ENCODE assay signal across 10 cellular contexts in genomic region chr6:3355011-3355357, GRCh38.
DNase-seq lines count a peak whose midpoint lies in the region; ATAC-seq and TF ChIP-seq lines count a peak whose summit lies in the region.
"Had no signal": no experiment of that assay in that cellular context is flagged by ENCODE, and none has a peak within 500 bp of the region (broad histone marks: within the 10 kb centered on the region; RNA-seq: fewer than 3 reads in every experiment).

No MANE protein-coding gene starts in this region.

- no peak for DNase-seq in CD4-positive, CD25-positive, alpha-beta regulatory T cell
- DNase-seq in SJSA1 (ENCODE audit: low read depth in 1 of 2, low spot score in 2 of 2) = no peak
- no peak for DNase-seq in glutamatergic neuron
- no peak for DNase-seq in RPMI8226
- DNase-seq in AG08395 (ENCODE audit: low spot score) = no peak
- DNase-seq in T-helper 2 cell = no peak
- DNase-seq: activated CD8-positive, alpha-beta memory T cell treated with anti-CD3 and anti-CD28 coated beads, Interleukin-2, amount 10 ng/mL, durations not matched to agents 7 days and 5 days; Right ventricle myocardium superior had no signal

- H3K27me3 ChIP-seq in CD4-positive, CD25-positive, alpha-beta regulatory T cell (ENCODE audit: control insufficient read depth, insufficient read depth, low read length) = peaks cover 2% of the 10 kb centered on the region
- no peaks in the 10 kb centered on the region for H3K27me3 ChIP-seq in SJSA1 (replicated peaks)
- no peaks in the 10 kb centered on the region for H3K27me3 ChIP-seq in rectal smooth muscle tissue (ENCODE audit: control insufficient read depth, insufficient read depth, low read length)

- H3K27ac Mint-ChIP-seq in CD4-positive, CD25-positive, alpha-beta regulatory T cell = peak overlapping the region; percentile 82 to 94 (median 89)
- H3K27ac Mint-ChIP-seq in glutamatergic neuron (ENCODE audit: unreplicated experiment) = peak overlapping the region; percentile 97
- H3K27ac Mint-ChIP-seq: activated CD8-positive, alpha-beta memory T cell treated with anti-CD3 and anti-CD28 coated beads, Interleukin-2, amount 10 ng/mL, durations not matched to agents 7 days and 5 days had no signal

- no peak overlapping the region for H3K4me3 ChIP-seq in CD4-positive, CD25-positive, alpha-beta regulatory T cell (ENCODE audit: low read depth, low read length)
- no peak overlapping the region for H3K4me3 ChIP-seq in SJSA1
- no peak overlapping the region for H3K4me3 ChIP-seq in rectal smooth muscle tissue (ENCODE audit: low read length)

- no peaks in the 10 kb centered on the region for H3K9me3 ChIP-seq in CD4-positive, CD25-positive, alpha-beta regulatory T cell (ENCODE audit: control insufficient read depth in 2 of 2, low read length in 2 of 2)
- H3K9me3 ChIP-seq in SJSA1 (replicated peaks) = no peaks in the 10 kb centered on the region; the same call in 1 of the 2 replicates

- peaks cover 0 to 1% (median 0%) of the 10 kb centered on the region in 7 donors for H3K9me3 Mint-ChIP-seq in CD4-positive, CD25-positive, alpha-beta regulatory T cell
- H3K9me3 Mint-ChIP-seq in glutamatergic neuron (ENCODE audit: unreplicated experiment) = peaks cover 16% of the 10 kb centered on the region

- TF ChIP-seq CTCF in glutamatergic neuron (IDR thresholded peaks at IDR 0.05; ENCODE audit: partially characterized antibody, unreplicated experiment) = no peak

- no peak overlapping the region for H3K9ac ChIP-seq in rectal smooth muscle tissue (ENCODE audit: low read length)

- peak overlapping the region; percentile 77 for H3K27ac ChIP-seq in CD4-positive, CD25-positive, alpha-beta regulatory T cell (ENCODE audit: insufficient read depth, low read length, poor library complexity, severe bottlenecking)
- H3K27ac ChIP-seq in SJSA1 (peak overlapping the region; percentile 62; the same call in 1 of the 2 replicates), rectal smooth muscle tissue (ENCODE audit: low read depth, low read length) (peak overlapping the region; percentile 97)

- H3K36me3 Mint-ChIP-seq in CD4-positive, CD25-positive, alpha-beta regulatory T cell = no peaks in the 10 kb centered on the region
- H3K36me3 Mint-ChIP-seq in glutamatergic neuron (ENCODE audit: unreplicated experiment) = no peaks in the 10 kb centered on the region
- H3K36me3 Mint-ChIP-seq: activated CD8-positive, alpha-beta memory T cell treated with anti-CD3 and anti-CD28 coated beads, Interleukin-2, amount 10 ng/mL, durations not matched to agents 7 days and 5 days had no signal

- peaks cover 10% of the 10 kb centered on the region for H3K27me3 Mint-ChIP-seq in CD4-positive, CD25-positive, alpha-beta regulatory T cell
- H3K27me3 Mint-ChIP-seq in glutamatergic neuron (ENCODE audit: unreplicated experiment) = peaks cover 13% of the 10 kb centered on the region

- H3K4me1 Mint-ChIP-seq in CD4-positive, CD25-positive, alpha-beta regulatory T cell = peaks cover 20 to 49% (median 31%) of the 10 kb centered on the region in 4 donors
- H3K4me1 Mint-ChIP-seq in glutamatergic neuron (ENCODE audit: low read depth, unreplicated experiment) = peaks cover 86% of the 10 kb centered on the region

- no peak for ATAC-seq in CD4-positive, CD25-positive, alpha-beta regulatory T cell (ENCODE audit: low read depth in 2 of 2)
- no peak for ATAC-seq in HG02798 (IDR thresholded peaks at IDR 0.05; ENCODE audit: poor library complexity, unreplicated experiment)
- ATAC-seq: activated CD8-positive, alpha-beta memory T cell treated with anti-CD3 and anti-CD28 coated beads, Interleukin-2, amount 10 ng/mL, durations not matched to agents 7 days and 5 days had no signal

- H3K4me3 Mint-ChIP-seq in CD4-positive, CD25-positive, alpha-beta regulatory T cell = peak overlapping the region; percentile 86 to 95 (median 88)
- peak overlapping the region; percentile 35 for H3K4me3 Mint-ChIP-seq in glutamatergic neuron (ENCODE audit: unreplicated experiment)

- H3K4me1 ChIP-seq in CD4-positive, CD25-positive, alpha-beta regulatory T cell (ENCODE audit: control insufficient read depth, insufficient read depth, low read length, poor library complexity, severe bottlenecking) = peaks cover 22% of the 10 kb centered on the region
- H3K4me1 ChIP-seq in SJSA1 (replicated peaks) (peaks cover 22% of the 10 kb centered on the region), rectal smooth muscle tissue (ENCODE audit: control insufficient read depth, insufficient read depth, low read length) (peaks cover 24% of the 10 kb centered on the region)

- no peaks in the 10 kb centered on the region for H3K36me3 ChIP-seq in CD4-positive, CD25-positive, alpha-beta regulatory T cell (ENCODE audit: control insufficient read depth, insufficient read depth, low read length)
- no peaks in the 10 kb centered on the region for H3K36me3 ChIP-seq in SJSA1
- no peaks in the 10 kb centered on the region for H3K36me3 ChIP-seq in rectal smooth muscle tissue (ENCODE audit: control insufficient read depth, insufficient read depth, low read length)
